In the genomic region with DNA sequence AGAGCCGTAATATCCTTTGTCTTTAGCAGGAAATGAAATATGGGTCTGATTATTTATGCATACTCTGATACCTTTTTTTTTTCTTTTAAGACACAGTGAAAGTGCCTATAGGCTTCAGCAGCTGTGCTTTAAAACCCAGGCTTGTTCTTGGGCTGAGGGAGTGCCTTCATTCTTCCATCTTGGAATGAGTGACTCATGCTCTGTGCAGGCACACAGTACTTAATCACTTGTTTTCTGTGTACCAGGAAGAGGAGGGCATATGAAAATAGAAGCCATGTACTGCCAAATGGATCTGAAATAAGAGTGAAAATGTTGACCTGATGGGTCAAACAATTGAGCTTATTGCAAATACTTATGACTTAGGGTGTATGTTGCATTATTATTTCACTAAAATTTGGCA, we compare ENCODE assay signal across 1 cellular context.
TF ChIP-seq lines count a peak whose summit lies in the region.

No MANE protein-coding gene starts in this region.

TF ChIP-seq in HEK293, 187 proteins besides CTCF, POLR2A, EP300 and RAD21 (continued from another document and continues in another):
- TF ChIP-seq, protein P1, sequence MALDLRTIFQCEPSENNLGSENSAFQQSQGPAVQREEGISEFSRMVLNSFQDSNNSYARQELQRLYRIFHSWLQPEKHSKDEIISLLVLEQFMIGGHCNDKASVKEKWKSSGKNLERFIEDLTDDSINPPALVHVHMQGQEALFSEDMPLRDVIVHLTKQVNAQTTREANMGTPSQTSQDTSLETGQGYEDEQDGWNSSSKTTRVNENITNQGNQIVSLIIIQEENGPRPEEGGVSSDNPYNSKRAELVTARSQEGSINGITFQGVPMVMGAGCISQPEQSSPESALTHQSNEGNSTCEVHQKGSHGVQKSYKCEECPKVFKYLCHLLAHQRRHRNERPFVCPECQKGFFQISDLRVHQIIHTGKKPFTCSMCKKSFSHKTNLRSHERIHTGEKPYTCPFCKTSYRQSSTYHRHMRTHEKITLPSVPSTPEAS (tag by site-specific recombination; IDR thresholded peaks at IDR 0.05): no peak
- TF ChIP-seq ZNF335 (tag by site-specific recombination; conservative IDR thresholded peaks at IDR 0.05): 0 out of 2 replicates have a peak, but pooled peaks have one; percentile 30
- 0 out of 2 replicates have a peak, but pooled peaks have one; percentile 15 for TF ChIP-seq ZEB2 (tag by site-specific recombination; IDR thresholded peaks at IDR 0.05)
- no peak for TF ChIP-seq ZNF473 (tag by site-specific recombination; IDR thresholded peaks at IDR 0.05)
- no peak for TF ChIP-seq MYNN (tag by site-specific recombination; IDR thresholded peaks at IDR 0.05; ENCODE audit: borderline replicate concordance)
- no peak for TF ChIP-seq ZNF521 (tag by site-specific recombination; IDR thresholded peaks at IDR 0.05)
- TF ChIP-seq, protein P2, sequence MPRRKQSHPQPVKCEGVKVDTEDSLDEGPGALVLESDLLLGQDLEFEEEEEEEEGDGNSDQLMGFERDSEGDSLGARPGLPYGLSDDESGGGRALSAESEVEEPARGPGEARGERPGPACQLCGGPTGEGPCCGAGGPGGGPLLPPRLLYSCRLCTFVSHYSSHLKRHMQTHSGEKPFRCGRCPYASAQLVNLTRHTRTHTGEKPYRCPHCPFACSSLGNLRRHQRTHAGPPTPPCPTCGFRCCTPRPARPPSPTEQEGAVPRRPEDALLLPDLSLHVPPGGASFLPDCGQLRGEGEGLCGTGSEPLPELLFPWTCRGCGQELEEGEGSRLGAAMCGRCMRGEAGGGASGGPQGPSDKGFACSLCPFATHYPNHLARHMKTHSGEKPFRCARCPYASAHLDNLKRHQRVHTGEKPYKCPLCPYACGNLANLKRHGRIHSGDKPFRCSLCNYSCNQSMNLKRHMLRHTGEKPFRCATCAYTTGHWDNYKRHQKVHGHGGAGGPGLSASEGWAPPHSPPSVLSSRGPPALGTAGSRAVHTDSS (tag by site-specific recombination; IDR thresholded peaks at IDR 0.05): no peak
- TF ChIP-seq ZNF366 (tag by site-specific recombination; conservative IDR thresholded peaks at IDR 0.05): peak; percentile 56; the same call in 1 of the 2 replicates
- TF ChIP-seq, protein P3, sequence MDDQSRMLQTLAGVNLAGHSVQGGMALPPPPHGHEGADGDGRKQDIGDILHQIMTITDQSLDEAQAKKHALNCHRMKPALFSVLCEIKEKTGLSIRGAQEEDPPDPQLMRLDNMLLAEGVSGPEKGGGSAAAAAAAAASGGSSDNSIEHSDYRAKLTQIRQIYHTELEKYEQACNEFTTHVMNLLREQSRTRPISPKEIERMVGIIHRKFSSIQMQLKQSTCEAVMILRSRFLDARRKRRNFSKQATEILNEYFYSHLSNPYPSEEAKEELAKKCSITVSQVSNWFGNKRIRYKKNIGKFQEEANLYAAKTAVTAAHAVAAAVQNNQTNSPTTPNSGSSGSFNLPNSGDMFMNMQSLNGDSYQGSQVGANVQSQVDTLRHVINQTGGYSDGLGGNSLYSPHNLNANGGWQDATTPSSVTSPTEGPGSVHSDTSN (CRISPR knock-in tag; IDR thresholded peaks at IDR 0.05): no peak
- TF ChIP-seq ZNF707 (tag by site-specific recombination; IDR thresholded peaks at IDR 0.05): no peak
- TF ChIP-seq OSR2 (tag by site-specific recombination; IDR thresholded peaks at IDR 0.05): no peak
- TF ChIP-seq ZSCAN16 (tag by site-specific recombination; IDR thresholded peaks at IDR 0.05): no peak
- TF ChIP-seq ZNF426 (tag by site-specific recombination; IDR thresholded peaks at IDR 0.05): no peak
- peak; percentile 33; the same call in 1 of the 2 replicates for TF ChIP-seq PRDM1 (tag by site-specific recombination; IDR thresholded peaks at IDR 0.05)
- TF ChIP-seq ZSCAN23 (tag by site-specific recombination; IDR thresholded peaks at IDR 0.05): no peak
- TF ChIP-seq GLI2 (tag by site-specific recombination; IDR thresholded peaks at IDR 0.05; ENCODE audit: borderline replicate concordance, low read depth): no peak
- no peak for TF ChIP-seq ZNF555 (tag by site-specific recombination; conservative IDR thresholded peaks at IDR 0.05)
- no peak for TF ChIP-seq MEIS1 (CRISPR knock-in tag; IDR thresholded peaks at IDR 0.05; ENCODE audit: borderline replicate concordance)
- TF ChIP-seq, protein P4, sequence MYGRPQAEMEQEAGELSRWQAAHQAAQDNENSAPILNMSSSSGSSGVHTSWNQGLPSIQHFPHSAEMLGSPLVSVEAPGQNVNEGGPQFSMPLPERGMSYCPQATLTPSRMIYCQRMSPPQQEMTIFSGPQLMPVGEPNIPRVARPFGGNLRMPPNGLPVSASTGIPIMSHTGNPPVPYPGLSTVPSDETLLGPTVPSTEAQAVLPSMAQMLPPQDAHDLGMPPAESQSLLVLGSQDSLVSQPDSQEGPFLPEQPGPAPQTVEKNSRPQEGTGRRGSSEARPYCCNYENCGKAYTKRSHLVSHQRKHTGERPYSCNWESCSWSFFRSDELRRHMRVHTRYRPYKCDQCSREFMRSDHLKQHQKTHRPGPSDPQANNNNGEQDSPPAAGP (tag by site-specific recombination; IDR thresholded peaks at IDR 0.05): no peak
- TF ChIP-seq ZNF701 (tag by site-specific recombination; IDR thresholded peaks at IDR 0.05): no peak
- TF ChIP-seq BCL11B (tag by site-specific recombination; IDR thresholded peaks at IDR 0.05; ENCODE audit: low read depth): no peak
- TF ChIP-seq ZNF350 (tag by site-specific recombination; IDR thresholded peaks at IDR 0.05): no peak
- 0 out of 2 replicates have a peak, but pooled peaks have one; percentile 28 for TF ChIP-seq YY2 (tag by site-specific recombination; IDR thresholded peaks at IDR 0.05)
- TF ChIP-seq IKZF3 (tag by site-specific recombination; IDR thresholded peaks at IDR 0.05): peak; percentile 55
- no peak for TF ChIP-seq SETDB1 (IDR thresholded peaks at IDR 0.05; ENCODE audit: insufficient read length, low read length)
- TF ChIP-seq WT1 (tag by site-specific recombination; IDR thresholded peaks at IDR 0.05): no peak
- TF ChIP-seq, protein P5, sequence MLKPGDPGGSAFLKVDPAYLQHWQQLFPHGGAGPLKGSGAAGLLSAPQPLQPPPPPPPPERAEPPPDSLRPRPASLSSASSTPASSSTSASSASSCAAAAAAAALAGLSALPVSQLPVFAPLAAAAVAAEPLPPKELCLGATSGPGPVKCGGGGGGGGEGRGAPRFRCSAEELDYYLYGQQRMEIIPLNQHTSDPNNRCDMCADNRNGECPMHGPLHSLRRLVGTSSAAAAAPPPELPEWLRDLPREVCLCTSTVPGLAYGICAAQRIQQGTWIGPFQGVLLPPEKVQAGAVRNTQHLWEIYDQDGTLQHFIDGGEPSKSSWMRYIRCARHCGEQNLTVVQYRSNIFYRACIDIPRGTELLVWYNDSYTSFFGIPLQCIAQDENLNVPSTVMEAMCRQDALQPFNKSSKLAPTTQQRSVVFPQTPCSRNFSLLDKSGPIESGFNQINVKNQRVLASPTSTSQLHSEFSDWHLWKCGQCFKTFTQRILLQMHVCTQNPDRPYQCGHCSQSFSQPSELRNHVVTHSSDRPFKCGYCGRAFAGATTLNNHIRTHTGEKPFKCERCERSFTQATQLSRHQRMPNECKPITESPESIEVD (tag by site-specific recombination; IDR thresholded peaks at IDR 0.05): no peak
- TF ChIP-seq, protein P6, sequence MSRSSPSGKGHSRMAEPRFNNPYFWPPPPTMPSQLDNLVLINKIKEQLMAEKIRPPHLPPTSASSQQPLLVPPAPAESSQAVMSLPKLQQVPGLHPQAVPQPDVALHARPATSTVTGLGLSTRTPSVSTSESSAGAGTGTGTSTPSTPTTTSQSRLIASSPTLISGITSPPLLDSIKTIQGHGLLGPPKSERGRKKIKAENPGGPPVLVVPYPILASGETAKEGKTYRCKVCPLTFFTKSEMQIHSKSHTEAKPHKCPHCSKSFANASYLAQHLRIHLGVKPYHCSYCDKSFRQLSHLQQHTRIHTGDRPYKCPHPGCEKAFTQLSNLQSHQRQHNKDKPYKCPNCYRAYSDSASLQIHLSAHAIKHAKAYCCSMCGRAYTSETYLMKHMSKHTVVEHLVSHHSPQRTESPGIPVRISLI (tag by site-specific recombination; IDR thresholded peaks at IDR 0.05): no peak
- TF ChIP-seq ZNF391 (tag by site-specific recombination; IDR thresholded peaks at IDR 0.05; ENCODE audit: borderline replicate concordance, low read depth): no peak
- TF ChIP-seq, protein P7, sequence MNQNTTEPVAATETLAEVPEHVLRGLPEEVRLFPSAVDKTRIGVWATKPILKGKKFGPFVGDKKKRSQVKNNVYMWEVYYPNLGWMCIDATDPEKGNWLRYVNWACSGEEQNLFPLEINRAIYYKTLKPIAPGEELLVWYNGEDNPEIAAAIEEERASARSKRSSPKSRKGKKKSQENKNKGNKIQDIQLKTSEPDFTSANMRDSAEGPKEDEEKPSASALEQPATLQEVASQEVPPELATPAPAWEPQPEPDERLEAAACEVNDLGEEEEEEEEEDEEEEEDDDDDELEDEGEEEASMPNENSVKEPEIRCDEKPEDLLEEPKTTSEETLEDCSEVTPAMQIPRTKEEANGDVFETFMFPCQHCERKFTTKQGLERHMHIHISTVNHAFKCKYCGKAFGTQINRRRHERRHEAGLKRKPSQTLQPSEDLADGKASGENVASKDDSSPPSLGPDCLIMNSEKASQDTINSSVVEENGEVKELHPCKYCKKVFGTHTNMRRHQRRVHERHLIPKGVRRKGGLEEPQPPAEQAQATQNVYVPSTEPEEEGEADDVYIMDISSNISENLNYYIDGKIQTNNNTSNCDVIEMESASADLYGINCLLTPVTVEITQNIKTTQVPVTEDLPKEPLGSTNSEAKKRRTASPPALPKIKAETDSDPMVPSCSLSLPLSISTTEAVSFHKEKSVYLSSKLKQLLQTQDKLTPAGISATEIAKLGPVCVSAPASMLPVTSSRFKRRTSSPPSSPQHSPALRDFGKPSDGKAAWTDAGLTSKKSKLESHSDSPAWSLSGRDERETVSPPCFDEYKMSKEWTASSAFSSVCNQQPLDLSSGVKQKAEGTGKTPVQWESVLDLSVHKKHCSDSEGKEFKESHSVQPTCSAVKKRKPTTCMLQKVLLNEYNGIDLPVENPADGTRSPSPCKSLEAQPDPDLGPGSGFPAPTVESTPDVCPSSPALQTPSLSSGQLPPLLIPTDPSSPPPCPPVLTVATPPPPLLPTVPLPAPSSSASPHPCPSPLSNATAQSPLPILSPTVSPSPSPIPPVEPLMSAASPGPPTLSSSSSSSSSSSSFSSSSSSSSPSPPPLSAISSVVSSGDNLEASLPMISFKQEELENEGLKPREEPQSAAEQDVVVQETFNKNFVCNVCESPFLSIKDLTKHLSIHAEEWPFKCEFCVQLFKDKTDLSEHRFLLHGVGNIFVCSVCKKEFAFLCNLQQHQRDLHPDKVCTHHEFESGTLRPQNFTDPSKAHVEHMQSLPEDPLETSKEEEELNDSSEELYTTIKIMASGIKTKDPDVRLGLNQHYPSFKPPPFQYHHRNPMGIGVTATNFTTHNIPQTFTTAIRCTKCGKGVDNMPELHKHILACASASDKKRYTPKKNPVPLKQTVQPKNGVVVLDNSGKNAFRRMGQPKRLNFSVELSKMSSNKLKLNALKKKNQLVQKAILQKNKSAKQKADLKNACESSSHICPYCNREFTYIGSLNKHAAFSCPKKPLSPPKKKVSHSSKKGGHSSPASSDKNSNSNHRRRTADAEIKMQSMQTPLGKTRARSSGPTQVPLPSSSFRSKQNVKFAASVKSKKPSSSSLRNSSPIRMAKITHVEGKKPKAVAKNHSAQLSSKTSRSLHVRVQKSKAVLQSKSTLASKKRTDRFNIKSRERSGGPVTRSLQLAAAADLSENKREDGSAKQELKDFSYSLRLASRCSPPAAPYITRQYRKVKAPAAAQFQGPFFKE (tag by site-specific recombination; IDR thresholded peaks at IDR 0.05; ENCODE audit: borderline replicate concordance): no peak
- TF ChIP-seq ZNF132 (tag by site-specific recombination; IDR thresholded peaks at IDR 0.05; ENCODE audit: borderline replicate concordance): no peak
- TF ChIP-seq ZNF24 (tag by site-specific recombination; IDR thresholded peaks at IDR 0.05): no peak
- TF ChIP-seq SALL2 (tag by site-specific recombination; IDR thresholded peaks at IDR 0.05; ENCODE audit: borderline replicate concordance): no peak
- no peak for TF ChIP-seq GFI1B (tag by site-specific recombination; IDR thresholded peaks at IDR 0.05)
- TF ChIP-seq ZNF610 (tag by site-specific recombination; IDR thresholded peaks at IDR 0.05; ENCODE audit: borderline replicate concordance): no peak
- TF ChIP-seq ZNF654 (tag by site-specific recombination; IDR thresholded peaks at IDR 0.05; ENCODE audit: low read depth): no peak; the same call in 1 of the 2 replicates
- TF ChIP-seq, protein P8, sequence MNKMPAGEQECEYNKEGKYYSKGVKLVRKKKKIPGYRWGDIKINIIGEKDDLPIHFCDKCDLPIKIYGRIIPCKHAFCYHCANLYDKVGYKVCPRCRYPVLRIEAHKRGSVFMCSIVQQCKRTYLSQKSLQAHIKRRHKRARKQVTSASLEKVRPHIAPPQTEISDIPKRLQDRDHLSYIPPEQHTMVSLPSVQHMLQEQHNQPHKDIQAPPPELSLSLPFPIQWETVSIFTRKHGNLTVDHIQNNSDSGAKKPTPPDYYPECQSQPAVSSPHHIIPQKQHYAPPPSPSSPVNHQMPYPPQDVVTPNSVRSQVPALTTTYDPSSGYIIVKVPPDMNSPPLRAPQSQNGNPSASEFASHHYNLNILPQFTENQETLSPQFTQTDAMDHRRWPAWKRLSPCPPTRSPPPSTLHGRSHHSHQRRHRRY (tag by site-specific recombination; IDR thresholded peaks at IDR 0.05): no peak
- TF ChIP-seq SP7 (tag by site-specific recombination; IDR thresholded peaks at IDR 0.05): peak; percentile 65
- TF ChIP-seq ZBTB17 (tag by site-specific recombination; IDR thresholded peaks at IDR 0.05): 0 out of 2 replicates have a peak, but pooled peaks have one; percentile 26
- TF ChIP-seq, protein P9, sequence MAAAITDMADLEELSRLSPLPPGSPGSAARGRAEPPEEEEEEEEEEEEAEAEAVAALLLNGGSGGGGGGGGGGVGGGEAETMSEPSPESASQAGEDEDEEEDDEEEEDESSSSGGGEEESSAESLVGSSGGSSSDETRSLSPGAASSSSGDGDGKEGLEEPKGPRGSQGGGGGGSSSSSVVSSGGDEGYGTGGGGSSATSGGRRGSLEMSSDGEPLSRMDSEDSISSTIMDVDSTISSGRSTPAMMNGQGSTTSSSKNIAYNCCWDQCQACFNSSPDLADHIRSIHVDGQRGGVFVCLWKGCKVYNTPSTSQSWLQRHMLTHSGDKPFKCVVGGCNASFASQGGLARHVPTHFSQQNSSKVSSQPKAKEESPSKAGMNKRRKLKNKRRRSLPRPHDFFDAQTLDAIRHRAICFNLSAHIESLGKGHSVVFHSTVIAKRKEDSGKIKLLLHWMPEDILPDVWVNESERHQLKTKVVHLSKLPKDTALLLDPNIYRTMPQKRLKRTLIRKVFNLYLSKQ (tag by site-specific recombination; IDR thresholded peaks at IDR 0.05; ENCODE audit: borderline replicate concordance): no peak
- no peak for TF ChIP-seq ZNF175 (tag by site-specific recombination; IDR thresholded peaks at IDR 0.05)
- no peak for TF ChIP-seq ZNF23 (tag by site-specific recombination; IDR thresholded peaks at IDR 0.05; ENCODE audit: borderline replicate concordance)
- TF ChIP-seq BCL11A (tag by site-specific recombination; IDR thresholded peaks at IDR 0.05; ENCODE audit: low read depth): no peak
- TF ChIP-seq ZXDB (tag by site-specific recombination; IDR thresholded peaks at IDR 0.05): no peak
- no peak for TF ChIP-seq SP2 (tag by site-specific recombination; IDR thresholded peaks at IDR 0.05)
- TF ChIP-seq ZNF266 (tag by site-specific recombination; IDR thresholded peaks at IDR 0.05; ENCODE audit: low read depth): no peak
